23 cellular contexts compared by ENCODE assay signal in the genomic region with DNA sequence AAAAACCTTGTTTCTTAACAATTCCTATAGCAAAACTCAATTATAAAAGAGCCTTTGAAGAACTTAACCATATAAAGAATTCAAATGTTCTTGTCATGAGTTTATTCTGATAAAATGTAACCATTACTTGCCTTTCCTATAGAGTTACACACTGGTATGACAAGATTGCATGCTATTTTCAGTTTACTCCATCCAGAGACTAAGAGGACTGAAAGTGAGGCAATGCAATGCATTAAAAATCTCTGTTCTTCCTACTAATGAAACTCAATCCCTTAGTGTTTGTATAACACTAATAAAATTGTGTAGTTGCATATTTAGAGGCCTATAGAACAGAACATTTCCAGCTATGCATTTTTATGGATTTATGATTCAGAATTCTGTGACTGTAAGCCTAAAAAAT.
"Had no signal": no experiment of that assay in that cellular context is flagged by ENCODE, and none has a peak within 500 bp of the region (broad histone marks: within the 10 kb centered on the region; RNA-seq: fewer than 3 reads in every experiment).

No MANE protein-coding gene starts in this region.

- H3K27me3 ChIP-seq: stomach, testis had no signal

- H3K4me3 ChIP-seq: coronary artery, psoas muscle, skin epidermis, stomach, testis had no signal

- H3K27me3 Mint-ChIP-seq: activated CD8-positive, alpha-beta T cell treated with anti-CD3 and anti-CD28 coated beads for 36 hours; activated naive CD8-positive, alpha-beta T cell treated with anti-CD3 and anti-CD28 coated beads, Interleukin-2, amount 10 ng/mL, durations not matched to agents 7 days and 5 days; activated T-helper 17 cell treated with anti-CD3 and anti-CD28 coated beads, Interleukin-2, amount 50 U/mL, for 72 hours; brain; naive thymus-derived CD4-positive, alpha-beta T cell; T-cell; type B pancreatic cell had no signal

- H3K4me1 Mint-ChIP-seq: activated T-helper 17 cell treated with anti-CD3 and anti-CD28 coated beads, Interleukin-2, amount 50 U/mL, for 72 hours; brain had no signal

- H3K27ac ChIP-seq: coronary artery, psoas muscle, skin epidermis, stomach had no signal

- H3K4me3 Mint-ChIP-seq: activated CD8-positive, alpha-beta T cell treated with anti-CD3 and anti-CD28 coated beads for 36 hours; activated naive CD8-positive, alpha-beta T cell treated with anti-CD3 and anti-CD28 coated beads, Interleukin-2, amount 10 ng/mL, durations not matched to agents 7 days and 5 days; activated T-helper 17 cell treated with anti-CD3 and anti-CD28 coated beads, Interleukin-2, amount 50 U/mL, for 72 hours; brain; naive thymus-derived CD4-positive, alpha-beta T cell; T-cell; type B pancreatic cell had no signal

- DNase-seq: activated CD4-positive, alpha-beta T cell treated with anti-CD3 and anti-CD28 coated beads for 48 hours; activated CD4-positive, CD25-positive, alpha-beta regulatory T cell; activated CD8-positive, alpha-beta T cell treated with anti-CD3 and anti-CD28 coated beads for 36 hours; activated naive CD4-positive, alpha-beta T cell; activated naive CD8-positive, alpha-beta T cell treated with anti-CD3 and anti-CD28 coated beads, Interleukin-2, amount 10 ng/mL, durations not matched to agents 7 days and 5 days; activated T-cell treated with anti-CD3 and anti-CD28 coated beads, Interleukin-2, amount 50 U/mL, for 1 hour; anterior cingulate cortex; central memory CD4-positive, alpha-beta T cell; effector CD4-positive, alpha-beta T cell; left cardiac atrium; naive thymus-derived CD4-positive, alpha-beta T cell; psoas muscle; right cardiac atrium; stimulated activated CD4-positive, alpha-beta T cell treated with anti-CD3 and anti-CD28 coated beads, Interleukin-15, amount 100 ng/mL, for 24 hours; stimulated activated CD4-positive, alpha-beta T cell treated with anti-CD3 and anti-CD28 coated beads, Interleukin-2, amount 100 ng/mL, for 48 hours; stomach; T-cell; testis had no signal

- H3K9me3 Mint-ChIP-seq: activated T-helper 17 cell treated with anti-CD3 and anti-CD28 coated beads, Interleukin-2, amount 50 U/mL, for 72 hours had no signal

- H3K27ac Mint-ChIP-seq: activated CD8-positive, alpha-beta T cell treated with anti-CD3 and anti-CD28 coated beads for 36 hours; activated naive CD8-positive, alpha-beta T cell treated with anti-CD3 and anti-CD28 coated beads, Interleukin-2, amount 10 ng/mL, durations not matched to agents 7 days and 5 days; activated T-helper 17 cell treated with anti-CD3 and anti-CD28 coated beads, Interleukin-2, amount 50 U/mL, for 72 hours; brain; naive thymus-derived CD4-positive, alpha-beta T cell; T-cell; type B pancreatic cell had no signal
